In genomic region chr4:185470503-185471195, GRCh38 we compare ENCODE assay signal across 8 cellular contexts. TPM values are rescaled to one million over a fixed set of nuclear protein-coding genes. Genes with fewer than 3 reads are reported as not detected.
A peak's percentile ranks its signal among the peaks of the same experiment; 100 is the strongest.
DNase-seq lines count a peak whose midpoint lies in the region; ATAC-seq and TF ChIP-seq lines count a peak whose summit lies in the region.

No MANE protein-coding gene starts in this region.

- no peak for ATAC-seq in GM19395 (IDR thresholded peaks at IDR 0.05; ENCODE audit: unreplicated experiment)

- H3K4me3 ChIP-seq in Jurkat, Clone E6-1 (ENCODE audit: low read length), result peak overlapping the region; percentile 57
- H3K4me3 ChIP-seq in WI38 (ENCODE audit: low read depth, low read length), result peak overlapping the region; percentile 64

- TF ChIP-seq CTCF in WI38 (IDR thresholded peaks at IDR 0.05; ENCODE audit: low read depth, low read length), result no peak

- DNase-seq in stimulated activated CD4-positive, alpha-beta T cell treated with anti-CD3 and anti-CD28 coated beads, Interleukin-15, amount 100 ng/mL, for 24 hours, result peak; percentile 43
- no peak for DNase-seq in stimulated activated CD4-positive, alpha-beta T cell treated with anti-CD3 and anti-CD28 coated beads, Interleukin-4, amount 100 ng/mL, for 24 hours
- DNase-seq in Jurkat, Clone E6-1 (ENCODE audit: low read depth, low spot score), result no peak
- DNase-seq in ecto neural progenitor cell (ENCODE audit: low spot score) (peak; percentile 65), lung microvascular endothelial cell (ENCODE audit: low read depth in 2 of 2) (peak; percentile 14 to 54)
- peak; percentile 48 for DNase-seq in stimulated activated naive CD4-positive, alpha-beta T cell treated with Interleukin-2 at 50 U/mL for 16 hours (lab: John Stamatoyannopoulos, UW)

RNA-seq across cellular contexts. Expression of gene CCDC110, which starts 0.9 kb away (rescaled TPM):
- not detected for polyA plus RNA-seq in Jurkat, Clone E6-1 (2012; ENCODE audit: insufficient read depth, insufficient read length)
- total RNA-seq in lung microvascular endothelial cell, result 0.44 and 0.60 TPM in 2 replicates

RNA-seq across cellular contexts. Expression of gene UFSP2, which starts 44.9 kb away (rescaled TPM):
- 56.8 TPM for polyA plus RNA-seq in Jurkat, Clone E6-1 (2012; ENCODE audit: insufficient read depth, insufficient read length)
- 19.6 and 33.5 TPM in 2 replicates for total RNA-seq in lung microvascular endothelial cell

Comparison
In these comparisons a context has a peak if more than half of its experiments do, and no peak if none do; other contexts are left out.
1. DNase-seq: peak in stimulated activated CD4-positive, alpha-beta T cell treated with anti-CD3 and anti-CD28 coated beads, Interleukin-15, amount 100 ng/mL, for 24 hours (single experiment), ecto neural progenitor cell (single experiment), lung microvascular endothelial cell (2 of 2) and stimulated activated naive CD4-positive, alpha-beta T cell treated with Interleukin-2 at 50 U/mL for 16 hours (single experiment); none in stimulated activated CD4-positive, alpha-beta T cell treated with anti-CD3 and anti-CD28 coated beads, Interleukin-4, amount 100 ng/mL, for 24 hours (single experiment) and Jurkat, Clone E6-1 (single experiment).